Comparison of ENCODE assay signal across 8 cellular contexts in genomic region chr19:45523642-45524256, GRCh38. TPM values are rescaled to one million over a fixed set of nuclear protein-coding genes. Genes with fewer than 3 reads are reported as not detected.
DNase-seq lines count a peak whose midpoint lies in the region; TF ChIP-seq lines count a peak whose summit lies in the region.

No MANE protein-coding gene starts in this region.

- H4K91ac ChIP-seq in neuronal stem cell (ENCODE audit: low read depth, low read length, poor library complexity) = no peak overlapping the region

- peaks cover 60% of the 10 kb centered on the region for H3K36me3 Mint-ChIP-seq in activated T-helper 2 cell treated with anti-CD3 and anti-CD28 coated beads, Interferon-gamma antibody, Interleukin-2, Interleukin-4, amounts not matched to agents 10 μg/mL and 5 μg/mL and 100 μg/mL, durations not matched to agents 14 hours and 24 hours and 36 hours (ENCODE audit: low read depth)

- H3K9me3 ChIP-seq in neuronal stem cell (replicated peaks in 1 of 2; ENCODE audit: control insufficient read depth in 2 of 2, insufficient read depth in 1 of 2, low read depth in 1 of 2, low read length in 2 of 2) = no peaks in the 10 kb centered on the region
- H3K9me3 ChIP-seq in tibial nerve = no peaks in the 10 kb centered on the region

- no peak overlapping the region for H2AK5ac ChIP-seq in neuronal stem cell (ENCODE audit: low read depth, low read length)

- H3K18ac ChIP-seq in neuronal stem cell (ENCODE audit: low read length) = no peak overlapping the region

- H3K4me1 ChIP-seq in neuronal stem cell (ENCODE audit: control insufficient read depth in 2 of 2, insufficient read depth in 1 of 2, low read depth in 1 of 2, low read length in 2 of 2) (peaks cover 0 to 8% of the 10 kb centered on the region in 2 donors), tibial nerve (peaks cover 0 to 36% (median 5%) of the 10 kb centered on the region in 4 donors)

- no peaks in the 10 kb centered on the region for H3K9me3 Mint-ChIP-seq in activated T-helper 2 cell treated with anti-CD3 and anti-CD28 coated beads, Interferon-gamma antibody, Interleukin-2, Interleukin-4, amounts not matched to agents 10 μg/mL and 5 μg/mL and 100 μg/mL, durations not matched to agents 14 hours and 24 hours and 36 hours

- no peak overlapping the region for H3K9ac ChIP-seq in neuronal stem cell (ENCODE audit: low read depth, low read length, poor library complexity)

- TF ChIP-seq CTCF in tibial nerve (IDR thresholded peaks at IDR 0.05) = peak; percentile 90 to 94 (median 92)

- H3K4me1 Mint-ChIP-seq in activated T-helper 2 cell treated with anti-CD3 and anti-CD28 coated beads, Interferon-gamma antibody, Interleukin-2, Interleukin-4, amounts not matched to agents 10 μg/mL and 5 μg/mL and 100 μg/mL, durations not matched to agents 14 hours and 24 hours and 36 hours (ENCODE audit: low read depth) = peaks cover 16% of the 10 kb centered on the region

- H3K4me3 Mint-ChIP-seq in activated T-helper 2 cell treated with anti-CD3 and anti-CD28 coated beads, Interferon-gamma antibody, Interleukin-2, Interleukin-4, amounts not matched to agents 10 μg/mL and 5 μg/mL and 100 μg/mL, durations not matched to agents 14 hours and 24 hours and 36 hours (ENCODE audit: low read depth) = no peak overlapping the region

- H3K4me3 ChIP-seq in neuronal stem cell (ENCODE audit: low read length in 2 of 2) (no peak overlapping the region), tibial nerve (no peak overlapping the region)

- no CpG with 5 or more reads among the region's 9 CpGs for WGBS in neuronal stem cell (ENCODE audit: extremely low coverage in 2 of 2, insufficient read length in 2 of 2, insufficient replicate concordance in 1 of 2), 2 donors
- WGBS in tibial nerve, 2 donors = 61 to 64% methylated on average over 9 of the region's 9 CpGs

- peak overlapping the region; percentile 24 for H3K27ac Mint-ChIP-seq in activated T-helper 2 cell treated with anti-CD3 and anti-CD28 coated beads, Interferon-gamma antibody, Interleukin-2, Interleukin-4, amounts not matched to agents 10 μg/mL and 5 μg/mL and 100 μg/mL, durations not matched to agents 14 hours and 24 hours and 36 hours

- DNase-seq in DMS79 (lab: John Stamatoyannopoulos, UW) (peak; percentile 64), H4 (ENCODE audit: low spot score) (peak; percentile 71), NAMALWA (ENCODE audit: low spot score) (peak; percentile 92), SIG-M5 treated with dmso at 0.1 percent for 504 hours (lab: John Stamatoyannopoulos, UW; ENCODE audit: unreplicated experiment) (peak; percentile 90), fibroblast of the conjunctiva (ENCODE audit: low read depth) (peak; percentile 82), neuronal stem cell (ENCODE audit: low spot score) (peak; percentile 87), tibial nerve (ENCODE audit: low spot score in 2 of 2) (peak in 1 of 2 donors; percentile 77)
- peak; percentile 69 for DNase-seq in activated T-helper 2 cell treated with anti-CD3 and anti-CD28 coated beads, Interferon-gamma antibody, Interleukin-2, Interleukin-4, amounts not matched to agents 10 μg/mL and 5 μg/mL and 100 μg/mL, durations not matched to agents 14 hours and 24 hours and 36 hours (ENCODE audit: low spot score)

- H2AFZ ChIP-seq in neuronal stem cell (ENCODE audit: low read length) = no peak overlapping the region

- H2BK120ac ChIP-seq in neuronal stem cell (ENCODE audit: low read depth, low read length) = no peak overlapping the region

- peak; percentile 15 to 46 for TF ChIP-seq EP300 in tibial nerve (IDR thresholded peaks at IDR 0.05)

- H3K14ac ChIP-seq in neuronal stem cell (ENCODE audit: low read length) = no peak overlapping the region

- no peak overlapping the region for H3K4ac ChIP-seq in neuronal stem cell (ENCODE audit: low read length)

- TF ChIP-seq POLR2A in tibial nerve (IDR thresholded peaks at IDR 0.05) = no peak

- H3K27me3 Mint-ChIP-seq in activated T-helper 2 cell treated with anti-CD3 and anti-CD28 coated beads, Interferon-gamma antibody, Interleukin-2, Interleukin-4, amounts not matched to agents 10 μg/mL and 5 μg/mL and 100 μg/mL, durations not matched to agents 14 hours and 24 hours and 36 hours (ENCODE audit: low read depth) = no peaks in the 10 kb centered on the region

- H2BK12ac ChIP-seq in neuronal stem cell (ENCODE audit: low read length) = no peak overlapping the region

- H3K27me3 ChIP-seq in neuronal stem cell (ENCODE audit: control insufficient read depth in 3 of 3, insufficient read depth in 3 of 3, low read depth in 1 of 3, low read length in 3 of 3) (no peaks in the 10 kb centered on the region), tibial nerve (no peaks in the 10 kb centered on the region)

- peaks cover 19 to 50% of the 10 kb centered on the region in 2 donors for H3K36me3 ChIP-seq in neuronal stem cell (replicated peaks in 1 of 2; ENCODE audit: control insufficient read depth in 2 of 2, insufficient read depth in 2 of 2, low read length in 2 of 2)
- H3K36me3 ChIP-seq in tibial nerve = peaks cover 2 to 70% (median 14%) of the 10 kb centered on the region in 3 donors

- no peaks in the 10 kb centered on the region for H3K79me1 ChIP-seq in neuronal stem cell (ENCODE audit: low read depth, low read length)

- H3K27ac ChIP-seq in neuronal stem cell (replicated peaks; ENCODE audit: low read length) (no peak overlapping the region), tibial nerve (peak overlapping the region in 1 of 4 donors; percentile 67)

- H2BK15ac ChIP-seq in neuronal stem cell (ENCODE audit: low read length) = no peak overlapping the region

- no peak overlapping the region for H3K23ac ChIP-seq in neuronal stem cell (ENCODE audit: low read depth, low read length, poor library complexity)

- H2BK5ac ChIP-seq in neuronal stem cell (ENCODE audit: low read length) = no peak overlapping the region

- no peak overlapping the region for H4K8ac ChIP-seq in neuronal stem cell (ENCODE audit: low read depth, low read length)

- no peak overlapping the region for H3K4me2 ChIP-seq in neuronal stem cell (ENCODE audit: insufficient read depth, low read length, poor library complexity, severe bottlenecking)

- intact Hi-C loops in activated T-helper 2 cell treated with anti-CD3 and anti-CD28 coated beads, Interferon-gamma antibody, Interleukin-2, Interleukin-4, amounts not matched to agents 10 μg/mL and 5 μg/mL and 100 μg/mL, durations not matched to agents 14 hours and 24 hours and 36 hours (cut with micrococcal nuclease) = loop anchor here (1.0 to 2.0 kb wide), 3 partner anchors 17 to 119 kb away; partner anchors contain the start of gene VASP

RNA-seq across cellular contexts. Expression of gene VASP, which starts 16.5 kb away (rescaled TPM):
- 29.1 and 43.5 TPM in 2 replicates for total RNA-seq in H4 (2014; rRNA removed; shearing (Covaris generic))
- total RNA-seq in activated T-helper 2 cell treated with anti-CD3 and anti-CD28 coated beads, Interferon-gamma antibody, Interleukin-2, Interleukin-4, amounts not matched to agents 10 μg/mL and 5 μg/mL and 100 μg/mL, durations not matched to agents 14 hours and 24 hours and 36 hours = 232 and 244 TPM in 2 replicates
- 61.7 TPM for polyA plus RNA-seq in neuronal stem cell (2013, experiment 1 of 2)
- 63.2 TPM for polyA plus RNA-seq in neuronal stem cell (2013, experiment 2 of 2)
- 10 to 100 TPM; 39.1 to 74.4 (median 59.2) TPM for total RNA-seq in tibial nerve

RNA-seq across cellular contexts. Expression of gene PPM1N, which starts 25.5 kb away (rescaled TPM):
- total RNA-seq in H4 (2014; rRNA removed; shearing (Covaris generic)) = 0.21 and 1.1 TPM in 2 replicates
- 2.5 and 3.1 TPM in 2 replicates for total RNA-seq in activated T-helper 2 cell treated with anti-CD3 and anti-CD28 coated beads, Interferon-gamma antibody, Interleukin-2, Interleukin-4, amounts not matched to agents 10 μg/mL and 5 μg/mL and 100 μg/mL, durations not matched to agents 14 hours and 24 hours and 36 hours
- polyA plus RNA-seq in neuronal stem cell (2013, experiment 1 of 2) = 1.3 TPM
- 1.2 TPM for polyA plus RNA-seq in neuronal stem cell (2013, experiment 2 of 2)
- 1 to 10 TPM in 1 of 4 donors, under 1 TPM in 2, not detected in 1; 0.39 to 5.0 (median 0.60) TPM for total RNA-seq in tibial nerve

RNA-seq across cellular contexts. Expression of gene RTN2, which starts 26.9 kb away (rescaled TPM):
- 3.5 and 6.1 TPM in 2 replicates for total RNA-seq in H4 (2014; rRNA removed; shearing (Covaris generic))
- total RNA-seq in activated T-helper 2 cell treated with anti-CD3 and anti-CD28 coated beads, Interferon-gamma antibody, Interleukin-2, Interleukin-4, amounts not matched to agents 10 μg/mL and 5 μg/mL and 100 μg/mL, durations not matched to agents 14 hours and 24 hours and 36 hours = 4.0 and 8.1 TPM in 2 replicates
- 9.5 TPM for polyA plus RNA-seq in neuronal stem cell (2013, experiment 1 of 2)
- polyA plus RNA-seq in neuronal stem cell (2013, experiment 2 of 2) = 10.0 TPM
- total RNA-seq in tibial nerve = 1 to 10 TPM; 1.5 to 5.9 (median 3.5) TPM

RNA-seq across cellular contexts. Expression of gene FOSB, which starts 56.0 kb away (rescaled TPM):
- 1.2 TPM in 1 of 2 replicates, not detected in the other for total RNA-seq in H4 (2014; rRNA removed; shearing (Covaris generic))
- 10.2 and 10.9 TPM in 2 replicates for total RNA-seq in activated T-helper 2 cell treated with anti-CD3 and anti-CD28 coated beads, Interferon-gamma antibody, Interleukin-2, Interleukin-4, amounts not matched to agents 10 μg/mL and 5 μg/mL and 100 μg/mL, durations not matched to agents 14 hours and 24 hours and 36 hours
- polyA plus RNA-seq in neuronal stem cell (2013, experiment 1 of 2) = 8.5 TPM
- polyA plus RNA-seq in neuronal stem cell (2013, experiment 2 of 2) = 8.7 TPM
- total RNA-seq in tibial nerve = 1 to 10 TPM in 2 of 4 donors, under 1 TPM in 2; 0.60 to 4.9 (median 1.8) TPM
